1 cellular context compared by ENCODE assay signal in the genomic region with DNA sequence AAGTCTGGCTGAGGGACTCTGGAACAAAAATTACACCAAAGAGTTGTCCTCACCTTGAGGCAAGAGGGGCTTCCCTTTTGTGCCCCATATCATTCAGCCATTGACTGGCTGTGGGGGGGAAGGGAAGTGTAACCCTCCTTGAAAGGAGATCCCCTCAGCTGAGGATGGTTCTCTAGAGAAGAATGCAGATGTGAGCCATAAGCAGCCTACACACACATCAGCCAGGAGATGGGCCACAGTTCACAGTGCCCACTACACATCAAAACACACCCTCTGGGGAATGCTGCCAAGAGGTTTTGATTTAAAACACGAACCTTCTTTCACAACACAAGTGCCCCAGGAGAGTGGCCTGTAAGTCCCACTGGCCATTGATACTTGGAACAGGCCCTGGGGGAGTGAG.
TF ChIP-seq lines count a peak whose summit lies in the region.

No MANE protein-coding gene starts in this region.

TF ChIP-seq in WTC11, 78 proteins besides CTCF, POLR2A, EP300 and RAD21 (continued from another document):
- TF ChIP-seq, protein P1, sequence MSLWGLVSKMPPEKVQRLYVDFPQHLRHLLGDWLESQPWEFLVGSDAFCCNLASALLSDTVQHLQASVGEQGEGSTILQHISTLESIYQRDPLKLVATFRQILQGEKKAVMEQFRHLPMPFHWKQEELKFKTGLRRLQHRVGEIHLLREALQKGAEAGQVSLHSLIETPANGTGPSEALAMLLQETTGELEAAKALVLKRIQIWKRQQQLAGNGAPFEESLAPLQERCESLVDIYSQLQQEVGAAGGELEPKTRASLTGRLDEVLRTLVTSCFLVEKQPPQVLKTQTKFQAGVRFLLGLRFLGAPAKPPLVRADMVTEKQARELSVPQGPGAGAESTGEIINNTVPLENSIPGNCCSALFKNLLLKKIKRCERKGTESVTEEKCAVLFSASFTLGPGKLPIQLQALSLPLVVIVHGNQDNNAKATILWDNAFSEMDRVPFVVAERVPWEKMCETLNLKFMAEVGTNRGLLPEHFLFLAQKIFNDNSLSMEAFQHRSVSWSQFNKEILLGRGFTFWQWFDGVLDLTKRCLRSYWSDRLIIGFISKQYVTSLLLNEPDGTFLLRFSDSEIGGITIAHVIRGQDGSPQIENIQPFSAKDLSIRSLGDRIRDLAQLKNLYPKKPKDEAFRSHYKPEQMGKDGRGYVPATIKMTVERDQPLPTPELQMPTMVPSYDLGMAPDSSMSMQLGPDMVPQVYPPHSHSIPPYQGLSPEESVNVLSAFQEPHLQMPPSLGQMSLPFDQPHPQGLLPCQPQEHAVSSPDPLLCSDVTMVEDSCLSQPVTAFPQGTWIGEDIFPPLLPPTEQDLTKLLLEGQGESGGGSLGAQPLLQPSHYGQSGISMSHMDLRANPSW (CRISPR knock-in tag; conservative IDR thresholded peaks at IDR 0.05; ENCODE audit: low read depth), result no peak
- TF ChIP-seq GRHL2 (CRISPR knock-in tag; IDR thresholded peaks at IDR 0.05; ENCODE audit: insufficient replicate concordance, severe bottlenecking) (no peak), NFYB (CRISPR knock-in tag; conservative IDR thresholded peaks at IDR 0.05; ENCODE audit: low read depth) (no peak), TP53 (CRISPR knock-in tag; IDR thresholded peaks at IDR 0.05) (no peak), ZNF138 (CRISPR knock-in tag; conservative IDR thresholded peaks at IDR 0.05) (no peak), SMAD4 (CRISPR knock-in tag; IDR thresholded peaks at IDR 0.05) (no peak), HMGXB4 (CRISPR knock-in tag; IDR thresholded peaks at IDR 0.05) (no peak), GTF2I (CRISPR knock-in tag; conservative IDR thresholded peaks at IDR 0.05) (no peak), SOX15 (CRISPR knock-in tag; IDR thresholded peaks at IDR 0.05) (no peak), NFATC4 (CRISPR knock-in tag; IDR thresholded peaks at IDR 0.05) (no peak)
- TF ChIP-seq, protein P2, sequence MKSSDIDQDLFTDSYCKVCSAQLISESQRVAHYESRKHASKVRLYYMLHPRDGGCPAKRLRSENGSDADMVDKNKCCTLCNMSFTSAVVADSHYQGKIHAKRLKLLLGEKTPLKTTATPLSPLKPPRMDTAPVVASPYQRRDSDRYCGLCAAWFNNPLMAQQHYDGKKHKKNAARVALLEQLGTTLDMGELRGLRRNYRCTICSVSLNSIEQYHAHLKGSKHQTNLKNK (CRISPR knock-in tag; IDR thresholded peaks at IDR 0.05), result no peak
- TF ChIP-seq, protein P3, sequence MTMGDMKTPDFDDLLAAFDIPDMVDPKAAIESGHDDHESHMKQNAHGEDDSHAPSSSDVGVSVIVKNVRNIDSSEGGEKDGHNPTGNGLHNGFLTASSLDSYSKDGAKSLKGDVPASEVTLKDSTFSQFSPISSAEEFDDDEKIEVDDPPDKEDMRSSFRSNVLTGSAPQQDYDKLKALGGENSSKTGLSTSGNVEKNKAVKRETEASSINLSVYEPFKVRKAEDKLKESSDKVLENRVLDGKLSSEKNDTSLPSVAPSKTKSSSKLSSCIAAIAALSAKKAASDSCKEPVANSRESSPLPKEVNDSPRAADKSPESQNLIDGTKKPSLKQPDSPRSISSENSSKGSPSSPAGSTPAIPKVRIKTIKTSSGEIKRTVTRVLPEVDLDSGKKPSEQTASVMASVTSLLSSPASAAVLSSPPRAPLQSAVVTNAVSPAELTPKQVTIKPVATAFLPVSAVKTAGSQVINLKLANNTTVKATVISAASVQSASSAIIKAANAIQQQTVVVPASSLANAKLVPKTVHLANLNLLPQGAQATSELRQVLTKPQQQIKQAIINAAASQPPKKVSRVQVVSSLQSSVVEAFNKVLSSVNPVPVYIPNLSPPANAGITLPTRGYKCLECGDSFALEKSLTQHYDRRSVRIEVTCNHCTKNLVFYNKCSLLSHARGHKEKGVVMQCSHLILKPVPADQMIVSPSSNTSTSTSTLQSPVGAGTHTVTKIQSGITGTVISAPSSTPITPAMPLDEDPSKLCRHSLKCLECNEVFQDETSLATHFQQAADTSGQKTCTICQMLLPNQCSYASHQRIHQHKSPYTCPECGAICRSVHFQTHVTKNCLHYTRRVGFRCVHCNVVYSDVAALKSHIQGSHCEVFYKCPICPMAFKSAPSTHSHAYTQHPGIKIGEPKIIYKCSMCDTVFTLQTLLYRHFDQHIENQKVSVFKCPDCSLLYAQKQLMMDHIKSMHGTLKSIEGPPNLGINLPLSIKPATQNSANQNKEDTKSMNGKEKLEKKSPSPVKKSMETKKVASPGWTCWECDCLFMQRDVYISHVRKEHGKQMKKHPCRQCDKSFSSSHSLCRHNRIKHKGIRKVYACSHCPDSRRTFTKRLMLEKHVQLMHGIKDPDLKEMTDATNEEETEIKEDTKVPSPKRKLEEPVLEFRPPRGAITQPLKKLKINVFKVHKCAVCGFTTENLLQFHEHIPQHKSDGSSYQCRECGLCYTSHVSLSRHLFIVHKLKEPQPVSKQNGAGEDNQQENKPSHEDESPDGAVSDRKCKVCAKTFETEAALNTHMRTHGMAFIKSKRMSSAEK (CRISPR knock-in tag; IDR thresholded peaks at IDR 0.05; ENCODE audit: borderline replicate concordance), result no peak
